In the genomic region with DNA sequence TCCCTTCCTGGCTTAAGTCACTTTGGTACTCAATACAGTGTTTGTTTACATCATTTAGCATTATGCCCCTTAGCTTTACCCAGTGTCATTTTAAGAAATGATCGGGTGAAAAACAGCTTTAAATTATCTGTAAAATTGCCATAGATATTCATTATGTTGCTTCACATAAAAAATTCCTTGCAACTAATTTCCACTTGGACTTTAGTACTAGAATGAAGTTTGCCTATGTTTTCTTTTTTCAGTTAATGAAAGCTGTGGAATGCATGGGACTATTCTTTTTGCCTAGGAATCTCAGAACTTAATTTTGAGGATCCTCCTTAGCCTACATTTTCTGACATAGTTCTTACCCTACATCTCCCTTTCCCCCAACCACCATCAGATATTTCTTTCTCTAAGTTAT, we compare ENCODE assay signal across 1 cellular context.
TF ChIP-seq lines count a peak whose summit lies in the region.

No MANE protein-coding gene starts in this region.

TF ChIP-seq in HCT116, 20 proteins besides CTCF, POLR2A, EP300 and RAD21 (continued from another document):
- TF ChIP-seq, protein P1, sequence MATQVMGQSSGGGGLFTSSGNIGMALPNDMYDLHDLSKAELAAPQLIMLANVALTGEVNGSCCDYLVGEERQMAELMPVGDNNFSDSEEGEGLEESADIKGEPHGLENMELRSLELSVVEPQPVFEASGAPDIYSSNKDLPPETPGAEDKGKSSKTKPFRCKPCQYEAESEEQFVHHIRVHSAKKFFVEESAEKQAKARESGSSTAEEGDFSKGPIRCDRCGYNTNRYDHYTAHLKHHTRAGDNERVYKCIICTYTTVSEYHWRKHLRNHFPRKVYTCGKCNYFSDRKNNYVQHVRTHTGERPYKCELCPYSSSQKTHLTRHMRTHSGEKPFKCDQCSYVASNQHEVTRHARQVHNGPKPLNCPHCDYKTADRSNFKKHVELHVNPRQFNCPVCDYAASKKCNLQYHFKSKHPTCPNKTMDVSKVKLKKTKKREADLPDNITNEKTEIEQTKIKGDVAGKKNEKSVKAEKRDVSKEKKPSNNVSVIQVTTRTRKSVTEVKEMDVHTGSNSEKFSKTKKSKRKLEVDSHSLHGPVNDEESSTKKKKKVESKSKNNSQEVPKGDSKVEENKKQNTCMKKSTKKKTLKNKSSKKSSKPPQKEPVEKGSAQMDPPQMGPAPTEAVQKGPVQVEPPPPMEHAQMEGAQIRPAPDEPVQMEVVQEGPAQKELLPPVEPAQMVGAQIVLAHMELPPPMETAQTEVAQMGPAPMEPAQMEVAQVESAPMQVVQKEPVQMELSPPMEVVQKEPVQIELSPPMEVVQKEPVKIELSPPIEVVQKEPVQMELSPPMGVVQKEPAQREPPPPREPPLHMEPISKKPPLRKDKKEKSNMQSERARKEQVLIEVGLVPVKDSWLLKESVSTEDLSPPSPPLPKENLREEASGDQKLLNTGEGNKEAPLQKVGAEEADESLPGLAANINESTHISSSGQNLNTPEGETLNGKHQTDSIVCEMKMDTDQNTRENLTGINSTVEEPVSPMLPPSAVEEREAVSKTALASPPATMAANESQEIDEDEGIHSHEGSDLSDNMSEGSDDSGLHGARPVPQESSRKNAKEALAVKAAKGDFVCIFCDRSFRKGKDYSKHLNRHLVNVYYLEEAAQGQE (IDR thresholded peaks at IDR 0.05; ENCODE audit: low read depth): no peak
- TF ChIP-seq, protein P2, sequence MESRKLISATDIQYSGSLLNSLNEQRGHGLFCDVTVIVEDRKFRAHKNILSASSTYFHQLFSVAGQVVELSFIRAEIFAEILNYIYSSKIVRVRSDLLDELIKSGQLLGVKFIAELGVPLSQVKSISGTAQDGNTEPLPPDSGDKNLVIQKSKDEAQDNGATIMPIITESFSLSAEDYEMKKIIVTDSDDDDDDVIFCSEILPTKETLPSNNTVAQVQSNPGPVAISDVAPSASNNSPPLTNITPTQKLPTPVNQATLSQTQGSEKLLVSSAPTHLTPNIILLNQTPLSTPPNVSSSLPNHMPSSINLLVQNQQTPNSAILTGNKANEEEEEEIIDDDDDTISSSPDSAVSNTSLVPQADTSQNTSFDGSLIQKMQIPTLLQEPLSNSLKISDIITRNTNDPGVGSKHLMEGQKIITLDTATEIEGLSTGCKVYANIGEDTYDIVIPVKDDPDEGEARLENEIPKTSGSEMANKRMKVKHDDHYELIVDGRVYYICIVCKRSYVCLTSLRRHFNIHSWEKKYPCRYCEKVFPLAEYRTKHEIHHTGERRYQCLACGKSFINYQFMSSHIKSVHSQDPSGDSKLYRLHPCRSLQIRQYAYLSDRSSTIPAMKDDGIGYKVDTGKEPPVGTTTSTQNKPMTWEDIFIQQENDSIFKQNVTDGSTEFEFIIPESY (IDR thresholded peaks at IDR 0.05; ENCODE audit: extremely low read depth, insufficient replicate concordance, low read length): no peak
- TF ChIP-seq, protein P3, sequence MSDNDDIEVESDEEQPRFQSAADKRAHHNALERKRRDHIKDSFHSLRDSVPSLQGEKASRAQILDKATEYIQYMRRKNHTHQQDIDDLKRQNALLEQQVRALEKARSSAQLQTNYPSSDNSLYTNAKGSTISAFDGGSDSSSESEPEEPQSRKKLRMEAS (IDR thresholded peaks at IDR 0.05): no peak
- TF ChIP-seq FOSL1 (IDR thresholded peaks at IDR 0.05; ENCODE audit: low read depth): no peak
- TF ChIP-seq SRF (IDR thresholded peaks at IDR 0.05; ENCODE audit: low read depth): no peak
- no peak for TF ChIP-seq ELF1 (IDR thresholded peaks at IDR 0.05; ENCODE audit: borderline replicate concordance, low read depth)
TF ChIP-seq in HCT116: peak in this region for 0.
